ENCODE assay signal across 21 cellular contexts in the genomic region with DNA sequence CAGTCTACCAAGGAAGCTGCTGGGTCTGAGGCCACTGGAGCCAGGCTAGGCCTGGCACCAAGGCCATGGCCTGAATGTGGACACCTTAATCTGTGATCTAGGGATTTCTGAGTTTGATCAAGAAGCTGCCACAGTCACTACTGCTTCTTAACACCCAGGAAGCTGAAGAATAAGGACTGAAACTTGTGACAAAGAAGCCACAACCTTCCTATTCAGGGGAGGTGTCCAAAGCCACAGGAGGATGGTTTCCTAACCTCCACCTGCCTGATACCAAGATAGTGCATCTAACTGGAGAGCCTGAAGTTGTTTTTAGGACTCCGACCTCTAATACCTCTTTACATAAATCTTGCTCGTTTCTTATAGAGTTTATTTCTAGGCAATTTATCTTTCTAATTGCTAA.
DNase-seq lines count a peak whose midpoint lies in the region; ATAC-seq and TF ChIP-seq lines count a peak whose summit lies in the region.
"Had no signal": no experiment of that assay in that cellular context is flagged by ENCODE, and none has a peak within 500 bp of the region (broad histone marks: within the 10 kb centered on the region; RNA-seq: fewer than 3 reads in every experiment).

No MANE protein-coding gene starts in this region.

- no peaks in the 10 kb centered on the region for H3K36me3 Mint-ChIP-seq in activated T-cell treated with anti-CD3 and anti-CD28 coated beads, Interleukin-2, amount 50 U/mL, for 24 hours (ENCODE audit: low read depth)

- TF ChIP-seq CTCF in MM.1S (IDR thresholded peaks at IDR 0.05; ENCODE audit: low read length): no peak

- peaks cover 17% of the 10 kb centered on the region for H3K27me3 Mint-ChIP-seq in activated T-cell treated with anti-CD3 and anti-CD28 coated beads, Interleukin-2, amount 50 U/mL, for 24 hours

- H3K9me3 Mint-ChIP-seq in activated T-cell treated with anti-CD3 and anti-CD28 coated beads, Interleukin-2, amount 50 U/mL, for 24 hours: peaks cover 4% of the 10 kb centered on the region

- H3K4me2 ChIP-seq in MM.1S (ENCODE audit: low read depth, low read length): peak overlapping the region; percentile 19; the same call in 1 of the 2 replicates
- H3K4me2 ChIP-seq: SK-N-SH had no signal

- peaks cover 34% of the 10 kb centered on the region for H3K4me1 Mint-ChIP-seq in activated T-cell treated with anti-CD3 and anti-CD28 coated beads, Interleukin-2, amount 50 U/mL, for 24 hours (ENCODE audit: low read depth)

- peaks cover 3% of the 10 kb centered on the region for H3F3A ChIP-seq in MM.1S (ENCODE audit: insufficient read depth, low read length)

- H3K4me3 ChIP-seq in MM.1S (ENCODE audit: low read length): no peak overlapping the region
- H3K4me3 ChIP-seq: thyroid gland had no signal

- peak; percentile 43 for TF ChIP-seq POLR2A in GM19099 (IDR thresholded peaks at IDR 0.05; ENCODE audit: extremely low read depth, insufficient read length, low read depth)

- no peak for DNase-seq in activated T-cell treated with anti-CD3 and anti-CD28 coated beads, Interleukin-2, amount 50 U/mL, for 24 hours
- no peak for DNase-seq in activated T-cell treated with anti-CD3 and anti-CD28 coated beads, Interleukin-2, amount 50 U/mL, for 1 hour
- no peak for DNase-seq in MM.1S
- DNase-seq in central memory CD4-positive, alpha-beta T cell: peak; percentile 3
- DNase-seq in NCI-H1092 (lab: John Stamatoyannopoulos, UW): no peak
- DNase-seq: activated CD4-positive, CD25-positive, alpha-beta regulatory T cell treated with anti-CD3 and anti-CD28 coated beads, Interleukin-2, amount 50 U/mL, for 72 hours; dermis blood vessel endothelial cell; left cardiac atrium; mesendoderm; naive B cell; NCI-H1436; NCI-H2171; NCI-H524 treated with DMSO at 0.1 percent for 48 hours; right cardiac atrium; SK-N-SH; stimulated activated naive B cell treated with anti-CD40 and anti-IgM and Interleukin-4, amounts not matched to agents 10 μg/mL and 1 μg/mL and 100 μg/mL, for 72 hours; thyroid gland had no signal

- no peak overlapping the region for H3K27ac ChIP-seq in MM.1S (ENCODE audit: low read length)
- H3K27ac ChIP-seq: RWPE1, thyroid gland had no signal

- H3K27ac Mint-ChIP-seq in activated T-cell treated with anti-CD3 and anti-CD28 coated beads, Interleukin-2, amount 50 U/mL, for 24 hours: peak overlapping the region; percentile 15
- H3K27ac Mint-ChIP-seq: naive B cell; stimulated activated naive B cell treated with anti-CD40 and anti-IgM and Interleukin-4, amounts not matched to agents 10 μg/mL and 1 μg/mL and 100 μg/mL, for 72 hours had no signal

- H3K79me2 ChIP-seq in MM.1S (ENCODE audit: low read length): no peaks in the 10 kb centered on the region

- peaks cover 7% of the 10 kb centered on the region for H3K4me1 ChIP-seq in MM.1S (ENCODE audit: low read length)

- no peak overlapping the region for H3K4me3 Mint-ChIP-seq in activated T-cell treated with anti-CD3 and anti-CD28 coated beads, Interleukin-2, amount 50 U/mL, for 24 hours
- H3K4me3 Mint-ChIP-seq: naive B cell; stimulated activated naive B cell treated with anti-CD40 and anti-IgM and Interleukin-4, amounts not matched to agents 10 μg/mL and 1 μg/mL and 100 μg/mL, for 72 hours had no signal

- H3K36me3 ChIP-seq in MM.1S (replicated peaks; ENCODE audit: insufficient read depth, low read length): no peaks in the 10 kb centered on the region
- H3K36me3 ChIP-seq: thyroid gland had no signal

- H2AFZ ChIP-seq in MM.1S (ENCODE audit: low read length): 0 out of 2 replicates have a peak overlapping the region, but pooled peaks have one; percentile 29

- H3K27me3 ChIP-seq in MM.1S (replicated peaks; ENCODE audit: insufficient read depth, low read length): no peaks in the 10 kb centered on the region
- H3K27me3 ChIP-seq: thyroid gland had no signal

- no peaks in the 10 kb centered on the region for H4K20me1 ChIP-seq in MM.1S (ENCODE audit: insufficient read depth, low read length)

- H3K9ac ChIP-seq in MM.1S (ENCODE audit: low read length): no peak overlapping the region
- H3K9ac ChIP-seq: SK-N-SH had no signal

- no peaks in the 10 kb centered on the region for H3K9me3 ChIP-seq in MM.1S (replicated peaks; ENCODE audit: insufficient read depth, low read length)
- H3K9me3 ChIP-seq: SK-N-SH, thyroid gland had no signal

- ATAC-seq in HG03469 (IDR thresholded peaks at IDR 0.05; ENCODE audit: unreplicated experiment) (no peak), GM21723 (IDR thresholded peaks at IDR 0.05; ENCODE audit: unreplicated experiment) (no peak)
- ATAC-seq: left cardiac atrium; right cardiac atrium; stimulated activated naive B cell treated with anti-CD40 and anti-IgM and Interleukin-4, amounts not matched to agents 10 μg/mL and 1 μg/mL and 100 μg/mL, for 72 hours had no signal

- no peaks in the 10 kb centered on the region for H3K9me2 ChIP-seq in MM.1S (replicated peaks; ENCODE audit: insufficient read depth, low read length)
- H3K9me2 ChIP-seq: SK-N-SH had no signal
